In the genomic region with DNA sequence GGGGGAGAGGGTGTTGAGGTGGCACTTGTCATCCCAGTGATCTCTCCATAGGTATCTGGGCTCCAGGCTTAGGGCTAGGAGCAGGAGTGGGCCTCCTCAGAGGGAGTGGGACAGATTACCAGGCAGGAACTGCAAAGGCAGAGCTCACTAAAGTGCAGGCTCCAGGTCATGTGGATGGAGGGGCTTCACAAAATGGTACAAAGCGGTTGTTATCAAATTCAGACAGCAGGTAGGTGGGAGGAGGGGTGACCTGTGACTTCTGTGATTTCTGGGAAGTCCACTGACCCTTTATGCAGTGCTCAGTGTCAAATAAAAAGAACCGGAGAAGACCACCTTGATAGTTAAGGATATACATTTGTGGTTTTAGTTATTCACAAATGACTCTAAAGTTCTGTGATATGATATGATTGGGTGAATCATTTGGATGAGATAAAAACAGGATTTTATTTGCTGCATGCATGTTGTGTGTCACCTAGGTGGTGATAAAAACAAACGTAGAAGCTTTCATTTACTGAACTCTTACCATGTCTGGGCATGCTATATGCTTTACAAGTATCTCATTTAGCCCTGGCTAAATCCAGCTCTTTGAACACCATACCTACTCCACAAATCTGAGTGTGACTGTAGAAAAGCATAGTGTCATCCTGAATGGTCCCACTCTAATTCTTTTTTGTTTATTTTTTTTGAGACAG, we compare ENCODE assay signal across 22 cellular contexts. TPM values are rescaled to one million over a fixed set of nuclear protein-coding genes. Genes with fewer than 3 reads are reported as not detected.
A peak's percentile ranks its signal among the peaks of the same experiment; 100 is the strongest.
DNase-seq lines count a peak whose midpoint lies in the region; ATAC-seq and TF ChIP-seq lines count a peak whose summit lies in the region.
"Had no signal": no experiment of that assay in that cellular context is flagged by ENCODE, and none has a peak within 500 bp of the region (broad histone marks: within the 10 kb centered on the region; RNA-seq: fewer than 3 reads in every experiment).

No MANE protein-coding gene starts in this region.

- peaks cover 39% of the 10 kb centered on the region for H3K36me3 Mint-ChIP-seq in activated CD8-positive, alpha-beta T cell treated with anti-CD3 and anti-CD28 coated beads for 36 hours (ENCODE audit: low read depth)
- peaks cover 76% of the 10 kb centered on the region for H3K36me3 Mint-ChIP-seq in activated CD8-positive, alpha-beta T cell treated with anti-CD3 and anti-CD28 coated beads, Interleukin-2, amount 10 ng/mL, durations not matched to agents 7 days and 5 days (ENCODE audit: low read depth)
- H3K36me3 Mint-ChIP-seq in H9 (ENCODE audit: insufficient read depth in 1 of 3, low read depth in 3 of 3) = peaks cover 71 to 76% (median 74%) of the 10 kb centered on the region in 3 experiments
- peaks cover 50% of the 10 kb centered on the region for H3K36me3 Mint-ChIP-seq in natural killer cell treated with Interleukin-12 subunit alpha and Interleukin-12 subunit beta and Interleukin-15 and Interleukin-18, amount 100 ng/mL, for 72 hours

- H3K23me2 ChIP-seq in H9 (ENCODE audit: insufficient read length, low read depth, low read length, poor library complexity, severe bottlenecking) = no peaks in the 10 kb centered on the region

- intact Hi-C loops in activated CD8-positive, alpha-beta T cell treated with anti-CD3 and anti-CD28 coated beads for 36 hours (cut with micrococcal nuclease) = loop anchor here (5.0 kb wide), 1 partner anchor 77 kb away; no protein-coding TSS in a partner anchor
- intact Hi-C loops in mammary epithelial cell (cut with micrococcal nuclease) = no loop called here

- no CpG with 5 or more reads among the region's 3 CpGs for WGBS in H9 (ENCODE audit: extremely low coverage, insufficient read length, low lambda C conversion rate)
- WGBS in mammary epithelial cell (ENCODE audit: low coverage, missing lambda C conversion rate) = 70% methylated on average over 3 of the region's 3 CpGs

- no peak overlapping the region for H3K23ac ChIP-seq in H9 (ENCODE audit: insufficient read length, low read depth, low read length)

- in situ Hi-C loops in mammary epithelial cell (cut with MboI; ENCODE audit: low sequenced_read_pairs in 2 of 2) = no loop called here

- ATAC-seq in activated CD8-positive, alpha-beta T cell treated with anti-CD3 and anti-CD28 coated beads for 36 hours = no peak
- no peak for ATAC-seq in activated CD8-positive, alpha-beta T cell treated with anti-CD3 and anti-CD28 coated beads, Interleukin-2, amount 10 ng/mL, durations not matched to agents 7 days and 5 days
- no peak for ATAC-seq in natural killer cell treated with Interleukin-12 subunit alpha and Interleukin-12 subunit beta and Interleukin-15 and Interleukin-18, amount 100 ng/mL, for 72 hours
- ATAC-seq in GM19397 (IDR thresholded peaks at IDR 0.05; ENCODE audit: unreplicated experiment) = no peak
- ATAC-seq: A549 had no signal

- dilution Hi-C loops in mammary epithelial cell (cut with HindIII; ENCODE audit: low sequenced_read_pairs) = no loop called here

- peak overlapping the region; percentile 19 for H3K27ac Mint-ChIP-seq in activated CD8-positive, alpha-beta T cell treated with anti-CD3 and anti-CD28 coated beads for 36 hours
- no peak overlapping the region for H3K27ac Mint-ChIP-seq in activated CD8-positive, alpha-beta T cell treated with anti-CD3 and anti-CD28 coated beads, Interleukin-2, amount 10 ng/mL, durations not matched to agents 7 days and 5 days
- H3K27ac Mint-ChIP-seq in H9 = peak overlapping the region in 2 of 3 experiments; percentile 26 to 79; a peak in 4 of 7 replicates
- peak overlapping the region; percentile 44 to 95 for H3K27ac Mint-ChIP-seq in natural killer cell treated with Interleukin-12 subunit alpha and Interleukin-12 subunit beta and Interleukin-15 and Interleukin-18, amount 100 ng/mL, for 72 hours

- H3K4me1 ChIP-seq in H9 (ENCODE audit: insufficient read depth, low read length) (no peaks in the 10 kb centered on the region), mammary epithelial cell (ENCODE audit: insufficient read depth, low read length) (peaks cover 25% of the 10 kb centered on the region)
- H3K4me1 ChIP-seq: A549, adrenal gland had no signal

- H3K27ac ChIP-seq in H9 (ENCODE audit: insufficient read length, low read depth, low read length) (no peak overlapping the region), mammary epithelial cell (ENCODE audit: insufficient read depth, low read depth, low read length) (no peak overlapping the region)
- H3K27ac ChIP-seq: A549, adrenal gland had no signal

- H3K9me3 ChIP-seq in H9 (ENCODE audit: control insufficient read depth, low read depth, low read length) (no peaks in the 10 kb centered on the region), mammary epithelial cell (replicated peaks; ENCODE audit: insufficient read depth, low read length) (no peaks in the 10 kb centered on the region)
- H3K9me3 ChIP-seq: A549, adrenal gland had no signal

- CTCF ChIA-PET in activated CD8-positive, alpha-beta T cell treated with anti-CD3 and anti-CD28 coated beads for 36 hours (lab: Charles Lee) = no interaction called here
- CTCF ChIA-PET in activated CD8-positive, alpha-beta T cell treated with anti-CD3 and anti-CD28 coated beads, Interleukin-2, amount 10 ng/mL, durations not matched to agents 7 days and 5 days (lab: Charles Lee) = interaction anchor here (1.0 to 1.2 kb wide), 2 partner anchors 101 to 130 kb away, joined by 3 read pairs; no protein-coding TSS in a partner anchor
- CTCF ChIA-PET in mammary epithelial cell (lab: Charles Lee; ENCODE audit: low non-redundant PET) = no interaction called here

- H4K91ac ChIP-seq in H9 (ENCODE audit: insufficient read length, low read depth, low read length) = no peak overlapping the region

- no peak for DNase-seq in activated CD8-positive, alpha-beta T cell treated with anti-CD3 and anti-CD28 coated beads for 36 hours
- no peak for DNase-seq in activated CD8-positive, alpha-beta T cell treated with anti-CD3 and anti-CD28 coated beads, Interleukin-2, amount 10 ng/mL, durations not matched to agents 7 days and 5 days
- DNase-seq in H9 (no peak), mammary epithelial cell (peak; percentile 48), COLO829 (ENCODE audit: low spot score) (no peak), NCI-H774 (lab: John Stamatoyannopoulos, UW) (no peak)
- DNase-seq in natural killer cell treated with Interleukin-12 subunit alpha and Interleukin-12 subunit beta and Interleukin-15 and Interleukin-18, amount 100 ng/mL, for 72 hours (ENCODE audit: low spot score) = no peak
- DNase-seq: activated CD4-positive, alpha-beta T cell treated with anti-CD3 and anti-CD28 coated beads for 4 hours; adrenal gland; cerebellar nuclear complex; hippocampal formation; kidney; NCI-H1417; NCI-H526; nucleus accumbens; stimulated activated CD4-positive, alpha-beta T cell treated with anti-CD3 and anti-CD28 coated beads, Interleukin-15, amount 100 ng/mL, for 24 hours; stimulated activated naive CD4-positive, alpha-beta T cell; T1000; trophoblast cell had no signal

- no peak overlapping the region for H3K18ac ChIP-seq in H9 (ENCODE audit: insufficient read length, low read depth, low read length)

- no peak overlapping the region for H4K5ac ChIP-seq in H9 (ENCODE audit: insufficient read length, low read depth, low read length)

- H3K4me1 Mint-ChIP-seq in activated CD8-positive, alpha-beta T cell treated with anti-CD3 and anti-CD28 coated beads for 36 hours (ENCODE audit: low read depth) = peaks cover 60% of the 10 kb centered on the region
- H3K4me1 Mint-ChIP-seq in activated CD8-positive, alpha-beta T cell treated with anti-CD3 and anti-CD28 coated beads, Interleukin-2, amount 10 ng/mL, durations not matched to agents 7 days and 5 days (ENCODE audit: low read depth) = peaks cover 52% of the 10 kb centered on the region
- peaks cover 41 to 52% of the 10 kb centered on the region in 2 experiments for H3K4me1 Mint-ChIP-seq in H9
- H3K4me1 Mint-ChIP-seq in natural killer cell treated with Interleukin-12 subunit alpha and Interleukin-12 subunit beta and Interleukin-15 and Interleukin-18, amount 100 ng/mL, for 72 hours (ENCODE audit: low read depth in 2 of 2) = peaks cover 71 to 80% of the 10 kb centered on the region in 2 donors

- no peak overlapping the region for H3K4ac ChIP-seq in H9 (ENCODE audit: low read depth, low read length)

- no peak overlapping the region for H3K4me3 Mint-ChIP-seq in activated CD8-positive, alpha-beta T cell treated with anti-CD3 and anti-CD28 coated beads for 36 hours
- H3K4me3 Mint-ChIP-seq in activated CD8-positive, alpha-beta T cell treated with anti-CD3 and anti-CD28 coated beads, Interleukin-2, amount 10 ng/mL, durations not matched to agents 7 days and 5 days = no peak overlapping the region
- no peak overlapping the region for H3K4me3 Mint-ChIP-seq in H9
- peak overlapping the region; percentile 33 for H3K4me3 Mint-ChIP-seq in natural killer cell treated with Interleukin-12 subunit alpha and Interleukin-12 subunit beta and Interleukin-15 and Interleukin-18, amount 100 ng/mL, for 72 hours

- no peak overlapping the region for H2AFZ ChIP-seq in H9 (ENCODE audit: low read length)
- no peak overlapping the region for H2AFZ ChIP-seq in mammary epithelial cell (ENCODE audit: low read depth, low read length)

- H2BK5ac ChIP-seq in H9 (ENCODE audit: insufficient read length, low read length) = no peak overlapping the region

- no peak overlapping the region for H4K8ac ChIP-seq in H9 (replicated peaks; ENCODE audit: insufficient read length, low read depth, low read length)

- H3K9ac ChIP-seq in H9 (ENCODE audit: extremely low read depth, insufficient read length, low read length) (no peak overlapping the region), mammary epithelial cell (ENCODE audit: insufficient read depth, low read length) (no peak overlapping the region)
- H3K9ac ChIP-seq: BLaER1 treated with 17β-estradiol and CSF1 and Interleukin-3, amounts not matched to agents 10 nM and 100 nM had no signal

- no peak overlapping the region for H2BK120ac ChIP-seq in H9 (ENCODE audit: low read depth, low read length, poor library complexity, severe bottlenecking)

- H4K20me1 ChIP-seq in H9 (ENCODE audit: control insufficient read depth, insufficient read depth, insufficient read length) (peaks cover 4% of the 10 kb centered on the region), mammary epithelial cell (ENCODE audit: insufficient read depth, low read length) (no peaks in the 10 kb centered on the region)

- no peaks in the 10 kb centered on the region for H3K27me3 Mint-ChIP-seq in activated CD8-positive, alpha-beta T cell treated with anti-CD3 and anti-CD28 coated beads for 36 hours
- no peaks in the 10 kb centered on the region for H3K27me3 Mint-ChIP-seq in activated CD8-positive, alpha-beta T cell treated with anti-CD3 and anti-CD28 coated beads, Interleukin-2, amount 10 ng/mL, durations not matched to agents 7 days and 5 days (ENCODE audit: low read depth)
- no peaks in the 10 kb centered on the region for H3K27me3 Mint-ChIP-seq in H9 (ENCODE audit: low read depth)
- no peaks in the 10 kb centered on the region for H3K27me3 Mint-ChIP-seq in natural killer cell treated with Interleukin-12 subunit alpha and Interleukin-12 subunit beta and Interleukin-15 and Interleukin-18, amount 100 ng/mL, for 72 hours

- H3K79me2 ChIP-seq in H9 (ENCODE audit: insufficient read depth, low read length) (peaks cover 3% of the 10 kb centered on the region; the same call in 1 of the 2 replicates), mammary epithelial cell (ENCODE audit: insufficient read depth, low read length) (peaks cover 4% of the 10 kb centered on the region)

- H2AK5ac ChIP-seq in H9 (ENCODE audit: insufficient read length, low read length) = no peak overlapping the region

- H3T11ph ChIP-seq in H9 (ENCODE audit: low read length) = no peak overlapping the region

- no peak overlapping the region for H2BK20ac ChIP-seq in H9 (ENCODE audit: low read depth, low read length, poor library complexity, severe bottlenecking)

- no TSS peak for BruUV-seq in mammary epithelial cell (replicated peaks; lab: Mats Ljungman, UMichigan)

- H3K4me3 ChIP-seq in mammary epithelial cell (replicated peaks in 1 of 3; ENCODE audit: insufficient read depth in 1 of 3, low read depth in 2 of 3, low read length in 3 of 3) = no peak overlapping the region
- H3K4me3 ChIP-seq: A549; adrenal gland; BLaER1 treated with 17β-estradiol and CSF1 and Interleukin-3, amounts not matched to agents 10 nM and 100 nM had no signal

- peaks cover 8% of the 10 kb centered on the region for H3K9me3 Mint-ChIP-seq in activated CD8-positive, alpha-beta T cell treated with anti-CD3 and anti-CD28 coated beads for 36 hours
- peaks cover 4% of the 10 kb centered on the region for H3K9me3 Mint-ChIP-seq in activated CD8-positive, alpha-beta T cell treated with anti-CD3 and anti-CD28 coated beads, Interleukin-2, amount 10 ng/mL, durations not matched to agents 7 days and 5 days (ENCODE audit: insufficient read depth)
- peaks cover 0 to 5% of the 10 kb centered on the region in 2 experiments; a peak in 3 of 5 replicates for H3K9me3 Mint-ChIP-seq in H9
- peaks cover 9% of the 10 kb centered on the region for H3K9me3 Mint-ChIP-seq in natural killer cell treated with Interleukin-12 subunit alpha and Interleukin-12 subunit beta and Interleukin-15 and Interleukin-18, amount 100 ng/mL, for 72 hours

- no peaks in the 10 kb centered on the region for H3K27me3 ChIP-seq in H9 (ENCODE audit: insufficient read depth, low read length)
- no peaks in the 10 kb centered on the region for H3K27me3 ChIP-seq in mammary epithelial cell (ENCODE audit: insufficient read depth, low read length)
- H3K27me3 ChIP-seq: adrenal gland; BLaER1 treated with 17β-estradiol and CSF1 and Interleukin-3, amounts not matched to agents 10 nM and 100 nM had no signal

- H3K56ac ChIP-seq in H9 (ENCODE audit: insufficient read length, low read depth, low read length) = no peak overlapping the region

- H3K36me3 ChIP-seq in mammary epithelial cell (ENCODE audit: insufficient read depth, low read length) = no peaks in the 10 kb centered on the region
- H3K36me3 ChIP-seq: adrenal gland had no signal

- POLR2A ChIA-PET in activated CD8-positive, alpha-beta T cell treated with anti-CD3 and anti-CD28 coated beads for 36 hours (lab: Charles Lee) = interaction anchor here (0.9 to 1.9 kb wide), 3 partner anchors 16 to 64 kb away, joined by 3 to 5 read pairs (median 4); no protein-coding TSS in a partner anchor
- POLR2A ChIA-PET in activated CD8-positive, alpha-beta T cell treated with anti-CD3 and anti-CD28 coated beads, Interleukin-2, amount 10 ng/mL, durations not matched to agents 7 days and 5 days (lab: Charles Lee) = interaction anchor here (0.6 kb wide), 1 partner anchor 16 kb away, joined by 3 read pairs; no protein-coding TSS in a partner anchor

- no peak overlapping the region for H3K14ac ChIP-seq in H9 (ENCODE audit: insufficient read depth, low read length)

- no peak for TF ChIP-seq CTCF in activated CD8-positive, alpha-beta T cell treated with anti-CD3 and anti-CD28 coated beads for 36 hours (IDR thresholded peaks at IDR 0.05)
- no peak for TF ChIP-seq CTCF in H9 (conservative IDR thresholded peaks at IDR 0.05)
- TF ChIP-seq CTCF in mammary epithelial cell (conservative IDR thresholded peaks at IDR 0.05 in 1 of 2, IDR thresholded peaks at IDR 0.05 in 1 of 2; ENCODE audit: extremely low read depth in 1 of 2, insufficient read depth in 1 of 2, low read depth in 1 of 2, low read length in 2 of 2) = peak in 1 of 2 donors; percentile 2

- H2BK12ac ChIP-seq in H9 (ENCODE audit: insufficient read length, low read depth, low read length) = no peak overlapping the region

- no peak overlapping the region for H3K4me2 ChIP-seq in H9 (ENCODE audit: insufficient read depth, insufficient read length, low read length)
- no peak overlapping the region for H3K4me2 ChIP-seq in mammary epithelial cell (ENCODE audit: insufficient read depth, low read depth, low read length)
- H3K4me2 ChIP-seq: A549 had no signal

- H2BK15ac ChIP-seq in H9 (ENCODE audit: low read depth, low read length) = no peak overlapping the region

- no peaks in the 10 kb centered on the region for H3K79me1 ChIP-seq in H9 (ENCODE audit: insufficient read depth, low read depth, low read length, poor library complexity, severe bottlenecking)

RNA-seq across cellular contexts. Expression of a gene that starts 20.2 kb away (rescaled TPM):
- 10 to 100 TPM; 84.6 to 99.2 TPM for total RNA-seq in activated CD8-positive, alpha-beta T cell treated with anti-CD3 and anti-CD28 coated beads for 36 hours
- total RNA-seq in activated CD8-positive, alpha-beta T cell treated with anti-CD3 and anti-CD28 coated beads, Interleukin-2, amount 10 ng/mL, durations not matched to agents 7 days and 5 days = 100 to 1,000 TPM in 1 of 2 experiments, 10 to 100 TPM in 1; 99.1 to 109 TPM
- 139 and 141 TPM in 2 replicates for total RNA-seq in H9 (2021)
- 10 to 100 TPM; 21.8 to 22.6 TPM for total RNA-seq in mammary epithelial cell
- 18.4 TPM for polyA plus RNA-seq in mammary epithelial cell
- polyA minus RNA-seq in mammary epithelial cell = 32.2 TPM
- 100 to 1,000 TPM; 179 to 304 TPM for total RNA-seq in natural killer cell treated with Interleukin-12 subunit alpha and Interleukin-12 subunit beta and Interleukin-15 and Interleukin-18, amount 100 ng/mL, for 72 hours
